ENCODE assay signal across 9 cellular contexts in genomic region chr1:94648225-94649007, GRCh38.
A peak's percentile ranks its signal among the peaks of the same experiment; 100 is the strongest.
DNase-seq lines count a peak whose midpoint lies in the region; ATAC-seq lines count a peak whose summit lies in the region.
"Had no signal": no experiment of that assay in that cellular context is flagged by ENCODE, and none has a peak within 500 bp of the region (broad histone marks: within the 10 kb centered on the region; RNA-seq: fewer than 3 reads in every experiment).

No MANE protein-coding gene starts in this region.

- H3K27ac Mint-ChIP-seq in T-cell: no peak overlapping the region

- H3K4me1 ChIP-seq in ACC112 (ENCODE audit: control insufficient read depth, insufficient read depth, low read length, unreplicated experiment) (peaks cover 40% of the 10 kb centered on the region), neuronal stem cell (ENCODE audit: control insufficient read depth in 2 of 2, insufficient read depth in 1 of 2, low read depth in 1 of 2, low read length in 2 of 2) (peaks cover 2 to 5% of the 10 kb centered on the region in 2 donors)
- H3K4me1 ChIP-seq: BLaER1 had no signal

- ATAC-seq in T-cell (replicated peaks in 1 of 4): no peak
- ATAC-seq in HG02884 (IDR thresholded peaks at IDR 0.05; ENCODE audit: unreplicated experiment): no peak

- H2BK12ac ChIP-seq in neuronal stem cell (ENCODE audit: low read length): no peak overlapping the region

- H3K4me2 ChIP-seq in neuronal stem cell (ENCODE audit: insufficient read depth, low read length, poor library complexity, severe bottlenecking): no peak overlapping the region
- H3K4me2 ChIP-seq: BLaER1 had no signal

- H3K79me1 ChIP-seq in neuronal stem cell (ENCODE audit: low read depth, low read length): no peaks in the 10 kb centered on the region

- no CpG with 5 or more reads among the region's 14 CpGs for WGBS in neuronal stem cell (ENCODE audit: extremely low coverage in 2 of 2, insufficient read length in 2 of 2, insufficient replicate concordance in 1 of 2), 2 donors

- H3K18ac ChIP-seq in neuronal stem cell (ENCODE audit: low read length): peak overlapping the region; percentile 52

- H2AK5ac ChIP-seq in neuronal stem cell (ENCODE audit: low read depth, low read length): no peak overlapping the region

- no peak overlapping the region for H2BK15ac ChIP-seq in neuronal stem cell (ENCODE audit: low read length)

- peak overlapping the region; percentile 89 for H4K8ac ChIP-seq in neuronal stem cell (ENCODE audit: low read depth, low read length)

- H3K27me3 ChIP-seq in ACC112 (ENCODE audit: insufficient read depth, low read length) (no peaks in the 10 kb centered on the region), neuronal stem cell (ENCODE audit: control insufficient read depth in 3 of 3, insufficient read depth in 3 of 3, low read depth in 1 of 3, low read length in 3 of 3) (no peaks in the 10 kb centered on the region)
- H3K27me3 ChIP-seq: BLaER1 had no signal

- H4K91ac ChIP-seq in neuronal stem cell (ENCODE audit: low read depth, low read length, poor library complexity): no peak overlapping the region

- H3K14ac ChIP-seq in neuronal stem cell (ENCODE audit: low read length): no peak overlapping the region

- H3K23ac ChIP-seq in neuronal stem cell (ENCODE audit: low read depth, low read length, poor library complexity): no peak overlapping the region

- H3K4me3 ChIP-seq in ACC112 (ENCODE audit: low read depth, low read length): peak overlapping the region; percentile 18; the same call in 1 of the 2 replicates
- H3K4me3 ChIP-seq in neuronal stem cell (ENCODE audit: low read length in 2 of 2): no peak overlapping the region
- H3K4me3 ChIP-seq: BLaER1 had no signal

- POLR2A ChIA-PET in T-cell (lab: Charles Lee): no interaction called here

- CTCF ChIA-PET in T-cell (lab: Charles Lee): no interaction called here

- no peaks in the 10 kb centered on the region for H3K4me1 Mint-ChIP-seq in T-cell

- H3K4ac ChIP-seq in neuronal stem cell (ENCODE audit: low read length): no peak overlapping the region

- no peak overlapping the region for H3K9ac ChIP-seq in neuronal stem cell (ENCODE audit: low read depth, low read length, poor library complexity)
- H3K9ac ChIP-seq: BLaER1 had no signal

- no peaks in the 10 kb centered on the region for H3K79me2 ChIP-seq in ACC112 (ENCODE audit: control insufficient read depth, insufficient read depth, low read length, unreplicated experiment)

- no peak overlapping the region for H2BK120ac ChIP-seq in neuronal stem cell (ENCODE audit: low read depth, low read length)

- peaks cover 3% of the 10 kb centered on the region in 2 donors for H3K27me3 Mint-ChIP-seq in T-cell

- H3K36me3 ChIP-seq in ACC112 (ENCODE audit: insufficient read depth, low read length) (no peaks in the 10 kb centered on the region), neuronal stem cell (replicated peaks in 1 of 2; ENCODE audit: control insufficient read depth in 2 of 2, insufficient read depth in 2 of 2, low read length in 2 of 2) (no peaks in the 10 kb centered on the region)
- H3K36me3 ChIP-seq: BLaER1 had no signal

- peak; percentile 32 for DNase-seq in OCI-M1 (lab: John Stamatoyannopoulos, UW)
- peak; percentile 95 for DNase-seq in fibroblast of gingiva (ENCODE audit: low read depth)
- no peak for DNase-seq in neuronal stem cell (ENCODE audit: low spot score)
- no peak for DNase-seq in HuH-7.5 (ENCODE audit: low spot score)
- no peak for DNase-seq in T-cell
- DNase-seq in NCI-H1105 treated with DMSO at 0.1 percent for 48 hours (lab: John Stamatoyannopoulos, UW): no peak

- H3K27ac ChIP-seq in ACC112 (ENCODE audit: low read depth, low read length) (peak overlapping the region; percentile 84), neuronal stem cell (replicated peaks; ENCODE audit: low read length) (no peak overlapping the region)
- H3K27ac ChIP-seq: BLaER1 had no signal

- H2BK5ac ChIP-seq in neuronal stem cell (ENCODE audit: low read length): no peak overlapping the region

- no peak overlapping the region for H3K4me3 Mint-ChIP-seq in T-cell

- no peaks in the 10 kb centered on the region for H3K36me3 Mint-ChIP-seq in T-cell

- peaks cover 3% of the 10 kb centered on the region in 2 donors for H3K9me3 ChIP-seq in neuronal stem cell (replicated peaks in 1 of 2; ENCODE audit: control insufficient read depth in 2 of 2, insufficient read depth in 1 of 2, low read depth in 1 of 2, low read length in 2 of 2)
- H3K9me3 ChIP-seq: BLaER1 had no signal

- peak overlapping the region; percentile 31 for H2AFZ ChIP-seq in ACC112 (ENCODE audit: low read length, unreplicated experiment)
- no peak overlapping the region for H2AFZ ChIP-seq in neuronal stem cell (ENCODE audit: low read length)

- H3K9me3 Mint-ChIP-seq in T-cell: no peaks in the 10 kb centered on the region

Comparison
In these comparisons a context has a peak if more than half of its experiments do, and no peak if none do; other contexts are left out.
1. DNase-seq: peak in OCI-M1 (single experiment) and fibroblast of gingiva (single experiment); none in neuronal stem cell (single experiment), HuH-7.5 (single experiment), T-cell (0 of 34) and NCI-H1105 treated with DMSO at 0.1 percent for 48 hours (single experiment).